8 cellular contexts compared by ENCODE assay signal in the genomic region with DNA sequence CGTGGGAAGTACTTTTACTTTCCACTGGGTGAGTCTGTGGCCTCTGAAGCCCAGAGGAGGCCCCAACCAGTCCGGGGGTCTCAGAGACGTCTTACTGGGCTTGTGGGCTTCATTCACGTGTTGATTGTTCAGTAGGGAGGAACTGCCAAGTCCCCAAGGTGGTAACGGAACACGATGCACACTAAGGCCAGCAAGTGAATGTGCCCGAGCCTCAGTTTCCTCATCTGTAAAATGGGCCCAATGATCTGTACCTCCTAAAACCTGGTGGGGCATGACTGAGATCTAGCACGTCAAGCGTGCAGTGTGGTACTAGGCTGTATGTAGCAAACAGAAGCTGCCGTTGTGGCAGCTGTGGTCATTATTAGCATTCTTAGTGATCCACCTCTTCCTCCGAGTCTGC.
"Had no signal": no experiment of that assay in that cellular context is flagged by ENCODE, and none has a peak within 500 bp of the region (broad histone marks: within the 10 kb centered on the region; RNA-seq: fewer than 3 reads in every experiment).

No MANE protein-coding gene starts in this region.

- H3K27ac Mint-ChIP-seq: GM23338, HFFc6 had no signal

- ATAC-seq: GM23338, HCT116 had no signal

- H3K27ac ChIP-seq: HL-60 had no signal

- H3K4me3 Mint-ChIP-seq: GM23338, HFFc6 had no signal

- H3K4me3 ChIP-seq: GM23338, HAP-1 had no signal

- H3K9me3 ChIP-seq: HAP-1 had no signal

- H3K36me3 ChIP-seq: HAP-1 had no signal

- H2AFZ ChIP-seq: GM23338 had no signal

- DNase-seq: H7, HFFc6, IMR-90, KBM-7 had no signal

- H3K4me2 ChIP-seq: GM23338 had no signal

- H3K4me1 ChIP-seq: HAP-1 had no signal

- H3K9me3 Mint-ChIP-seq: GM23338, HFFc6 had no signal
